ENCODE assay signal across 12 cellular contexts in the genomic region with DNA sequence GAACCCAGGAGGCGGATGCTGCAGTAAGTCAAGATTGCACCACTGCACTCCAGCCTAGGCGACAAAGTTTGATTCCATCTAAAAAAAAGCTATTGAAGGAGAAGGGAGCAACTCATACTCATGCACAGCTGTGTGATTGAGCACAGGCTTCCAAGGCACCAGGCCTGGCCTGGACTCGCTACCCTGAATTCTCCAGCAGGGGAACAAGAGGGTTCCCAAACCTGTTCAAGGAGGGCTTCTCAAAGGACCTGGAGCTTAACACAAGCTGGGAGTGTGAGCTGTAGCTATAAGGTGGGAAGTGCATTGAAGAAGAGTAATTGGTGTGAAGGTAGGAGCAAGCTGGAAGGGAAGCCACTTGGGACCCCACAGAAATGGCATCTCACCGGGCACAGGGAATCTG. TPM values are rescaled to one million over a fixed set of nuclear protein-coding genes. Genes with fewer than 3 reads are reported as not detected.
DNase-seq lines count a peak whose midpoint lies in the region; ATAC-seq, FAIRE-seq and TF ChIP-seq lines count a peak whose summit lies in the region.
"Had no signal": no experiment of that assay in that cellular context is flagged by ENCODE, and none has a peak within 500 bp of the region (broad histone marks: within the 10 kb centered on the region; RNA-seq: fewer than 3 reads in every experiment).

No MANE protein-coding gene starts in this region.

- H3K9me3 Mint-ChIP-seq in GM23338 (no peaks in the 10 kb centered on the region), neural progenitor cell (no peaks in the 10 kb centered on the region)

- H2AFZ ChIP-seq in ACC112 (ENCODE audit: low read length, unreplicated experiment), result no peak overlapping the region
- H2AFZ ChIP-seq in GM23338, result no peak overlapping the region
- no peak overlapping the region for H2AFZ ChIP-seq in neural progenitor cell (replicated peaks)

- H3K36me3 Mint-ChIP-seq in GM23338 (ENCODE audit: low read depth), result no peaks in the 10 kb centered on the region
- H3K36me3 Mint-ChIP-seq in neural progenitor cell, result no peaks in the 10 kb centered on the region

- no peak for FAIRE-seq in urothelium cell line (lab: Jason Lieb, UNC)
- FAIRE-seq: endometrium, GM18507 had no signal

- H4K20me1 ChIP-seq in GM23338 (replicated peaks; ENCODE audit: insufficient read depth) (no peaks in the 10 kb centered on the region), neural progenitor cell (ENCODE audit: low read depth) (no peaks in the 10 kb centered on the region)

- no peaks in the 10 kb centered on the region for H3K9me3 ChIP-seq in neural progenitor cell (ENCODE audit: low read depth)
- H3K9me3 ChIP-seq: neutrophil had no signal

- TF ChIP-seq CTCF in GM23338 (conservative IDR thresholded peaks at IDR 0.05; ENCODE audit: low read depth in 2 of 2) (peak in 1 of 2 experiments; percentile 31; a peak in 3 of 4 replicates), brain microvascular endothelial cell (IDR thresholded peaks at IDR 0.05; ENCODE audit: low read depth, low read length, missing control alignments) (peak; percentile 18), neural progenitor cell (IDR thresholded peaks at IDR 0.05) (peak; percentile 8)

- H3K4me1 Mint-ChIP-seq in GM23338, result peaks cover 54% of the 10 kb centered on the region
- H3K4me1 Mint-ChIP-seq in neural progenitor cell, result peaks cover 63% of the 10 kb centered on the region

- H3K4me2 ChIP-seq in GM23338 (no peak overlapping the region), neural progenitor cell (no peak overlapping the region)

- H3K4me3 Mint-ChIP-seq in GM23338 (no peak overlapping the region), neural progenitor cell (peak overlapping the region; percentile 65)

- in situ Hi-C loops in brain microvascular endothelial cell (cut with HindIII; ENCODE audit: low pct_ligation_motif_present, low sequenced_read_pairs), result no loop called here

- H3K9me2 ChIP-seq in GM23338 (ENCODE audit: insufficient read depth), result no peaks in the 10 kb centered on the region

- no peak overlapping the region for H3K9ac ChIP-seq in neural progenitor cell

- H3K27me3 Mint-ChIP-seq in GM23338 (ENCODE audit: insufficient read depth, low read depth, poor library complexity), result peaks cover 28% of the 10 kb centered on the region
- peaks cover 9% of the 10 kb centered on the region for H3K27me3 Mint-ChIP-seq in neural progenitor cell (ENCODE audit: insufficient read depth, low read depth)

- ATAC-seq in GM23338, result no peak
- ATAC-seq in GM18870 (IDR thresholded peaks at IDR 0.05; ENCODE audit: unreplicated experiment), result no peak
- no peak for ATAC-seq in GM21717 (IDR thresholded peaks at IDR 0.05; ENCODE audit: unreplicated experiment)

- H3F3A ChIP-seq in GM23338 (replicated peaks; ENCODE audit: low read depth) (peaks cover 28% of the 10 kb centered on the region), neural progenitor cell (ENCODE audit: low read depth) (peaks cover 69% of the 10 kb centered on the region)

- H3K27ac ChIP-seq in ACC112 (ENCODE audit: low read depth, low read length) (peak overlapping the region; percentile 87; the same call in 1 of the 2 replicates), GM23338 (ENCODE audit: low read depth) (no peak overlapping the region), brain microvascular endothelial cell (no peak overlapping the region), neural progenitor cell (no peak overlapping the region)
- H3K27ac ChIP-seq: neutrophil had no signal

- H3K79me2 ChIP-seq in ACC112 (ENCODE audit: control insufficient read depth, insufficient read depth, low read length, unreplicated experiment), result no peaks in the 10 kb centered on the region
- H3K79me2 ChIP-seq in GM23338 (replicated peaks; ENCODE audit: insufficient read depth), result no peaks in the 10 kb centered on the region
- no peaks in the 10 kb centered on the region for H3K79me2 ChIP-seq in neural progenitor cell (ENCODE audit: low read depth)

- H3K27me3 ChIP-seq in ACC112 (ENCODE audit: insufficient read depth, low read length) (no peaks in the 10 kb centered on the region), GM23338 (ENCODE audit: insufficient read depth) (no peaks in the 10 kb centered on the region), brain microvascular endothelial cell (replicated peaks) (no peaks in the 10 kb centered on the region), neural progenitor cell (no peaks in the 10 kb centered on the region)
- H3K27me3 ChIP-seq: neutrophil had no signal

- H3K27ac Mint-ChIP-seq in GM23338 (peak overlapping the region; percentile 77), neural progenitor cell (peak overlapping the region; percentile 92)

- H3K4me3 ChIP-seq in ACC112 (ENCODE audit: low read depth, low read length) (no peak overlapping the region), GM23338 (no peak overlapping the region), brain microvascular endothelial cell (ENCODE audit: low read depth, low read length) (no peak overlapping the region), neural progenitor cell (no peak overlapping the region)

- no peaks in the 10 kb centered on the region for H3K36me3 ChIP-seq in ACC112 (ENCODE audit: insufficient read depth, low read length)
- no peaks in the 10 kb centered on the region for H3K36me3 ChIP-seq in GM23338 (ENCODE audit: insufficient read depth)
- H3K36me3 ChIP-seq in brain microvascular endothelial cell (replicated peaks), result no peaks in the 10 kb centered on the region
- H3K36me3 ChIP-seq in neural progenitor cell, result no peaks in the 10 kb centered on the region
- H3K36me3 ChIP-seq: neutrophil had no signal

- DNase-seq in GM23338 (ENCODE audit: low spot score) (peak; percentile 37), brain microvascular endothelial cell (no peak), neural progenitor cell (ENCODE audit: low spot score) (no peak), urothelium cell line (ENCODE audit: low spot score) (no peak)
- no peak for DNase-seq in activated effector memory CD4-positive, alpha-beta T cell treated with anti-CD3 and anti-CD28 coated beads, Interleukin-2, amount 50 U/mL, for 16 hours
- DNase-seq: NCI-H524 treated with DMSO at 0.1 percent for 48 hours had no signal

- H3K4me1 ChIP-seq in ACC112 (ENCODE audit: control insufficient read depth, insufficient read depth, low read length, unreplicated experiment), result peaks cover 64% of the 10 kb centered on the region
- peaks cover 35% of the 10 kb centered on the region for H3K4me1 ChIP-seq in GM23338 (ENCODE audit: insufficient read depth)
- H3K4me1 ChIP-seq in neural progenitor cell, result peaks cover 67% of the 10 kb centered on the region

TF ChIP-seq in GM23338, 12 proteins besides CTCF, POLR2A, EP300 and RAD21 (continues in another document):
- TF ChIP-seq CREB1 (CRISPR knock-in tag; IDR thresholded peaks at IDR 0.05; ENCODE audit: low read depth), result no peak
- TF ChIP-seq STAT1 (IDR thresholded peaks at IDR 0.05; ENCODE audit: unreplicated experiment), result no peak
- no peak for TF ChIP-seq EZH2phosphoT487 (IDR thresholded peaks at IDR 0.05; ENCODE audit: unreplicated experiment)
- TF ChIP-seq ZNF114 (CRISPR knock-in tag; IDR thresholded peaks at IDR 0.05), result no peak
- no peak for TF ChIP-seq EZH2 (IDR thresholded peaks at IDR 0.05; ENCODE audit: low read depth, unreplicated experiment)
- TF ChIP-seq POLR2AphosphoS5 (IDR thresholded peaks at IDR 0.05; ENCODE audit: low read depth), result no peak
- TF ChIP-seq, protein P1, sequence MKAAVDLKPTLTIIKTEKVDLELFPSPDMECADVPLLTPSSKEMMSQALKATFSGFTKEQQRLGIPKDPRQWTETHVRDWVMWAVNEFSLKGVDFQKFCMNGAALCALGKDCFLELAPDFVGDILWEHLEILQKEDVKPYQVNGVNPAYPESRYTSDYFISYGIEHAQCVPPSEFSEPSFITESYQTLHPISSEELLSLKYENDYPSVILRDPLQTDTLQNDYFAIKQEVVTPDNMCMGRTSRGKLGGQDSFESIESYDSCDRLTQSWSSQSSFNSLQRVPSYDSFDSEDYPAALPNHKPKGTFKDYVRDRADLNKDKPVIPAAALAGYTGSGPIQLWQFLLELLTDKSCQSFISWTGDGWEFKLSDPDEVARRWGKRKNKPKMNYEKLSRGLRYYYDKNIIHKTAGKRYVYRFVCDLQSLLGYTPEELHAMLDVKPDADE (IDR thresholded peaks at IDR 0.05), result no peak
- no peak for TF ChIP-seq JUNB (IDR thresholded peaks at IDR 0.05; ENCODE audit: unreplicated experiment)
- TF ChIP-seq ZNF331 (CRISPR knock-in tag; IDR thresholded peaks at IDR 0.05; ENCODE audit: low read depth), result no peak
- no peak for TF ChIP-seq NANOG (IDR thresholded peaks at IDR 0.05; ENCODE audit: borderline replicate concordance)

RNA-seq across cellular contexts. Expression of a gene that starts 15.1 kb away (rescaled TPM):
- total RNA-seq in GM23338 (2014; rRNA removed; shearing (Covaris generic)), result 110 and 136 TPM in 2 replicates
- 108 and 114 TPM in 2 replicates for polyA plus RNA-seq in GM23338 (2016; fragmentation: Nextera tagmentation; extraction: Ambion mirVana)
- total RNA-seq in neural progenitor cell (ENCODE audit: low replicate concordance), result 257 and 436 TPM in 2 replicates

RNA-seq across cellular contexts. Expression of a gene that starts 42.5 kb away (rescaled TPM):
- 30.3 and 37.2 TPM in 2 replicates for total RNA-seq in GM23338 (2014; rRNA removed; shearing (Covaris generic))
- 13.5 and 13.7 TPM in 2 replicates for polyA plus RNA-seq in GM23338 (2016; fragmentation: Nextera tagmentation; extraction: Ambion mirVana)
- total RNA-seq in neural progenitor cell (ENCODE audit: low replicate concordance), result 41.8 and 49.5 TPM in 2 replicates

RNA-seq across cellular contexts. Expression of a gene that starts 42.8 kb away (rescaled TPM):
- 77.5 and 88.5 TPM in 2 replicates for total RNA-seq in GM23338 (2014; rRNA removed; shearing (Covaris generic))
- polyA plus RNA-seq in GM23338 (2016; fragmentation: Nextera tagmentation; extraction: Ambion mirVana), result 116 and 126 TPM in 2 replicates
- total RNA-seq in neural progenitor cell (ENCODE audit: low replicate concordance), result 130 and 217 TPM in 2 replicates
